In the genomic region with DNA sequence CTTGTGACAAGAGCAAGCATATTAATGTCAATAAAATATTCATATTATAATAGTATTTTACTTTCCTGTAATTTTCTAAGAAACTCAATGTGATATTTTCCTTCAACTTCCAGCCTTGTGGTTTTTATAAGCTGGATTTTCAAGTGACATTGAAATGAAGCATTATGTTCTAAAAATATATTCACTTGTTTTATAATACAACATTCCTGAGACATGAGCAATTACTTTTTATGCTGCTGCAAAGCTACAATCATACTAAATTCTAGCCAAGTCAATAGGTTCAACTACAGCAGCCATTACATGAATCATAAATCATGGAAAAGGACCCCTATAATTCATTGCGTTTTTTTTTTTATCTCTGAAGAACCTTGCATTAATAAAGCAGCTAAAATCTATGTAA, we compare ENCODE assay signal across 11 cellular contexts.
DNase-seq lines count a peak whose midpoint lies in the region; ATAC-seq, FAIRE-seq and TF ChIP-seq lines count a peak whose summit lies in the region.
"Had no signal": no experiment of that assay in that cellular context is flagged by ENCODE, and none has a peak within 500 bp of the region (broad histone marks: within the 10 kb centered on the region; RNA-seq: fewer than 3 reads in every experiment).

No MANE protein-coding gene starts in this region.

- dilution Hi-C loops in keratinocyte (cut with MboI; ENCODE audit: extremely low pct_ligation_motif_present, low sequenced_read_pairs) = no loop called here

- no peaks in the 10 kb centered on the region for H3K79me2 ChIP-seq in keratinocyte (ENCODE audit: control insufficient read depth, insufficient read depth, low read length)

- no peak for TF ChIP-seq EP300 in A549 (IDR thresholded peaks at IDR 0.05)
- no peak for TF ChIP-seq EP300 in transverse colon (IDR thresholded peaks at IDR 0.05; ENCODE audit: low read depth)

- no peak overlapping the region for H2AFZ ChIP-seq in keratinocyte (ENCODE audit: control insufficient read depth, low read length)

- no peak for TF ChIP-seq POLR2A in A549 (IDR thresholded peaks at IDR 0.05; ENCODE audit: low read length)
- no peak for TF ChIP-seq POLR2A in transverse colon (IDR thresholded peaks at IDR 0.05)

- H3K4me3 Mint-ChIP-seq in HFFc6 = peak overlapping the region; percentile 5; the same call in 1 of the 2 replicates
- H3K4me3 Mint-ChIP-seq: B cell had no signal

- peak overlapping the region; percentile 45 for H3K27ac Mint-ChIP-seq in HFFc6
- H3K27ac Mint-ChIP-seq: B cell had no signal

- no peak for ATAC-seq in A549
- no peak for ATAC-seq in GM18867 (IDR thresholded peaks at IDR 0.05; ENCODE audit: unreplicated experiment)

- in situ Hi-C loops in astrocyte of the spinal cord (cut with HindIII; ENCODE audit: low sequenced_read_pairs) = no loop called here
- in situ Hi-C loops in transverse colon (cut with MboI; ENCODE audit: low pct_ligation_motif_present in 1 of 4, low pct_unique_long_range_greater_than_20kb in 1 of 4, low sequenced_read_pairs in 3 of 4) = loop anchor here in 3 of 4 donors (25.0 kb wide), 2 partner anchors 92 to 292 kb away; no protein-coding TSS in a partner anchor

- CTCF ChIA-PET in A549 (lab: Yijun Ruan, JAX) = interaction anchor here (1.1 to 2.1 kb wide), 3 partner anchors 13 to 245 kb away, joined by 4 to 7 read pairs (median 6); a partner anchor contains a TSS

- H3K27me3 ChIP-seq in keratinocyte (ENCODE audit: control insufficient read depth, extremely low read depth, insufficient read depth, low read length) = no peaks in the 10 kb centered on the region
- no peaks in the 10 kb centered on the region for H3K27me3 ChIP-seq in transverse colon

- POLR2A ChIA-PET in A549 (lab: Yijun Ruan, JAX) = no interaction called here

- peak overlapping the region; percentile 14; the same call in 2 of the 3 replicates for H3K4me2 ChIP-seq in A549
- no peak overlapping the region for H3K4me2 ChIP-seq in keratinocyte (ENCODE audit: control insufficient read depth, extremely low read depth, insufficient read depth, low read depth, low read length)

- TF ChIP-seq CTCF in A549 (IDR thresholded peaks at IDR 0.05) (no peak), HFFc6 (IDR thresholded peaks at IDR 0.05) (no peak), astrocyte of the spinal cord (IDR thresholded peaks at IDR 0.05; ENCODE audit: low read depth, low read length) (no peak), keratinocyte (optimal IDR thresholded peaks at IDR 0.05 in 1 of 3, IDR thresholded peaks at IDR 0.05 in 1 of 3, conservative IDR thresholded peaks at IDR 0.05 in 1 of 3; ENCODE audit: extremely low read depth in 1 of 3, insufficient read depth in 2 of 3, low read length in 3 of 3) (no peak), transverse colon (IDR thresholded peaks at IDR 0.05) (no peak)

- peaks cover 13% of the 10 kb centered on the region for H3K9me3 Mint-ChIP-seq in HFFc6

- TF ChIP-seq RAD21 in A549 (conservative IDR thresholded peaks at IDR 0.05 in 1 of 2, IDR thresholded peaks at IDR 0.05 in 1 of 2) = no peak

- intact Hi-C loops in transverse colon (cut with DNase I; ENCODE audit: low total_unique reads) = no loop called here

- no peaks in the 10 kb centered on the region for H4K20me1 ChIP-seq in keratinocyte (ENCODE audit: control insufficient read depth, extremely low read depth, insufficient read depth, low read length)

- H3K36me3 ChIP-seq in keratinocyte (ENCODE audit: control insufficient read depth in 2 of 2, extremely low read depth in 1 of 2, insufficient read depth in 2 of 2, low read length in 2 of 2) (no peaks in the 10 kb centered on the region), transverse colon (no peaks in the 10 kb centered on the region)

- H3K4me1 ChIP-seq in A549 (peaks cover 9% of the 10 kb centered on the region; the same call in 1 of the 3 replicates), keratinocyte (ENCODE audit: control insufficient read depth, extremely low read depth, insufficient read depth, low read length) (peaks cover 3% of the 10 kb centered on the region), transverse colon (peaks cover 0 to 6% (median 4%) of the 10 kb centered on the region in 4 donors)

- no peak for DNase-seq in A549 (ENCODE audit: low read depth in 1 of 2, low spot score in 1 of 2)
- DNase-seq in HFFc6 = peak; percentile 78
- DNase-seq in astrocyte of the spinal cord (ENCODE audit: low read depth, low spot score) = peak; percentile 70
- DNase-seq in keratinocyte (ENCODE audit: low read depth, low spot score) = peak; percentile 1
- DNase-seq in SIG-M5 treated with dmso at 0.1 percent for 504 hours (lab: John Stamatoyannopoulos, UW; ENCODE audit: unreplicated experiment) = no peak
- DNase-seq in HPDE6-E6E7 (ENCODE audit: extremely low spot score) = no peak
- no peak for DNase-seq in transverse colon
- DNase-seq: anterior cingulate cortex, Right ventricle myocardium superior had no signal

- 15% methylated on average over 1 of the region's 1 CpG for WGBS in A549 (ENCODE audit: missing lambda C conversion rate)
- WGBS in transverse colon (ENCODE audit: low coverage in 1 of 2), 2 donors = 18 to 27% methylated on average over 1 of the region's 1 CpG

- H3K9me3 ChIP-seq in A549 (no peaks in the 10 kb centered on the region), keratinocyte (ENCODE audit: control insufficient read depth, low read depth, low read length) (no peaks in the 10 kb centered on the region), transverse colon (peaks cover 0 to 8% of the 10 kb centered on the region in 2 donors)

- H3K27ac ChIP-seq in A549 (no peak overlapping the region), keratinocyte (ENCODE audit: control insufficient read depth, insufficient read depth, low read length) (no peak overlapping the region), transverse colon (peak overlapping the region in 1 of 4 donors; percentile 13)

- no peaks in the 10 kb centered on the region; the same call in 1 of the 2 replicates for H3K27me3 Mint-ChIP-seq in HFFc6 (ENCODE audit: insufficient read depth)
- H3K27me3 Mint-ChIP-seq: B cell had no signal

- peaks cover 18% of the 10 kb centered on the region for H3K36me3 Mint-ChIP-seq in HFFc6 (ENCODE audit: low read depth)

- FAIRE-seq in A549 (lab: Jason Lieb, UNC) (no peak), keratinocyte (lab: Jason Lieb, UNC) (no peak)

- H3K9ac ChIP-seq in keratinocyte (ENCODE audit: control insufficient read depth, extremely low read depth, insufficient read depth, low read length) = no peak overlapping the region

- no peaks in the 10 kb centered on the region for H3K9me1 ChIP-seq in keratinocyte (ENCODE audit: control insufficient read depth, extremely low read depth, insufficient read depth, low read length)

- H3K4me3 ChIP-seq in A549 (no peak overlapping the region), astrocyte of the spinal cord (ENCODE audit: low read depth, low read length) (no peak overlapping the region), keratinocyte (ENCODE audit: control insufficient read depth in 2 of 3, extremely low read depth in 1 of 3, insufficient read depth in 2 of 3, low read depth in 1 of 3, low read length in 3 of 3) (no peak overlapping the region), transverse colon (no peak overlapping the region)

- peaks cover 43% of the 10 kb centered on the region for H3K4me1 Mint-ChIP-seq in HFFc6 (ENCODE audit: low read depth)
- H3K4me1 Mint-ChIP-seq: B cell had no signal

TF ChIP-seq in A549, 52 proteins besides CTCF, POLR2A, EP300 and RAD21:
- no peak for TF ChIP-seq EHMT2 (IDR thresholded peaks at IDR 0.05; ENCODE audit: low read depth)

Comparison
In these comparisons a context has a peak if more than half of its experiments do, and no peak if none do; other contexts are left out.
1. DNase-seq: peak in HFFc6 (single experiment), astrocyte of the spinal cord (single experiment) and keratinocyte (single experiment); none in A549 (0 of 2), SIG-M5 treated with dmso at 0.1 percent for 504 hours (single experiment), HPDE6-E6E7 (single experiment) and transverse colon (single experiment).